ENCODE assay signal across 16 cellular contexts in the genomic region with DNA sequence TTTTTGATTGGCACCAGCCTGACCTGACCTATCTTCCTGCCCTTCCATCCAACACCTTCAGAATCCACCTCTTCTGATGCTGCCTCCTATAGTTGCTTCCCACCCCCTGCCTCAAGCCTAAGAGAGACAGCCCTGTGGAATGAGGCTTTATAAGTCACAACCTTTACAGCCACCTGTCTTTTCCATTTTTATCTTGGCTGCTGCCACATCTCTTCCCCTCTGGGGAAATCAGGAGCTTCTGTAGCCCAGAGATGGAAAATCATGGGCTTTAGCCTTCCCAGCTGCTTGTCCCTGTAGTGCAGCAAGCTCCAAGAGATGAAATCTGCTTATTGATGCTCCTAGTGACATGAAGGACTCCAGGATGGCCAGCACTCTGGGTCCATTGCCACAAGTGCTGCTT. TPM values are rescaled to one million over a fixed set of nuclear protein-coding genes. Genes with fewer than 3 reads are reported as not detected.
A peak's percentile ranks its signal among the peaks of the same experiment; 100 is the strongest.
DNase-seq lines count a peak whose midpoint lies in the region; ATAC-seq, FAIRE-seq and TF ChIP-seq lines count a peak whose summit lies in the region.
"Had no signal": no experiment of that assay in that cellular context is flagged by ENCODE, and none has a peak within 500 bp of the region (broad histone marks: within the 10 kb centered on the region; RNA-seq: fewer than 3 reads in every experiment).

No MANE protein-coding gene starts in this region.

- no TSS peak for BruUV-seq in HepG2 (replicated peaks; lab: Mats Ljungman, UMichigan)
- no TSS peak for BruUV-seq in Caco-2 (replicated peaks; lab: Mats Ljungman, UMichigan)

- no peaks in the 10 kb centered on the region for H3K27me3 Mint-ChIP-seq in Caco-2 (ENCODE audit: insufficient read depth, unreplicated experiment)
- H3K27me3 Mint-ChIP-seq: CD4-positive, CD25-positive, alpha-beta regulatory T cell had no signal

- H4K20me1 ChIP-seq in HepG2 (ENCODE audit: insufficient read depth, low read length), result peaks cover 23% of the 10 kb centered on the region

- no peak for TF ChIP-seq EP300 in HepG2 (IDR thresholded peaks at IDR 0.05; ENCODE audit: low read depth in 2 of 2, low read length in 2 of 2)
- no peak for TF ChIP-seq EP300 in HepG2 (CRISPR knock-in tag; IDR thresholded peaks at IDR 0.05; ENCODE audit: borderline replicate concordance)

- no peaks in the 10 kb centered on the region for H3K9me3 ChIP-seq in HepG2 (ENCODE audit: low read length)
- no peaks in the 10 kb centered on the region for H3K9me3 ChIP-seq in right lobe of liver
- no peaks in the 10 kb centered on the region for H3K9me3 ChIP-seq in Caco-2
- H3K9me3 ChIP-seq: BLaER1 had no signal

- TF ChIP-seq RAD21 in HepG2 (CRISPR knock-in tag; IDR thresholded peaks at IDR 0.05), result no peak

- H3K27ac ChIP-seq in HepG2 (ENCODE audit: extremely low read length, insufficient read depth, low read length), result no peak overlapping the region
- H3K27ac ChIP-seq in right lobe of liver, result no peak overlapping the region
- peak overlapping the region; percentile 76 for H3K27ac ChIP-seq in substantia nigra (ENCODE audit: low read depth, low read length, poor library complexity, severe bottlenecking)
- H3K27ac ChIP-seq: BLaER1 had no signal

- intact Hi-C loops in HepG2 (cut with micrococcal nuclease; ENCODE audit: unreplicated experiment) (no loop called here), right lobe of liver (cut with DNase I) (no loop called here), Caco-2 (cut with micrococcal nuclease; ENCODE audit: unreplicated experiment) (no loop called here)

- no peak overlapping the region for H2AFZ ChIP-seq in HepG2 (ENCODE audit: low read length)

- H3K27me3 ChIP-seq in HepG2 (ENCODE audit: control insufficient read depth in 1 of 2, insufficient read depth in 2 of 2, low read length in 2 of 2) (no peaks in the 10 kb centered on the region), right lobe of liver (no peaks in the 10 kb centered on the region), Caco-2 (replicated peaks; ENCODE audit: control insufficient read depth, insufficient read depth, low read length) (no peaks in the 10 kb centered on the region)
- H3K27me3 ChIP-seq: BLaER1 had no signal

- TF ChIP-seq CTCF in HepG2 (CRISPR knock-in tag; IDR thresholded peaks at IDR 0.05) (no peak), right lobe of liver (IDR thresholded peaks at IDR 0.05) (no peak), Caco-2 (IDR thresholded peaks at IDR 0.05; ENCODE audit: insufficient read depth in 1 of 2, low read depth in 1 of 2, low read length in 1 of 2, severe bottlenecking in 1 of 2, unreplicated experiment in 1 of 2) (no peak)

- no peaks in the 10 kb centered on the region for H3K9me3 Mint-ChIP-seq in Caco-2 (ENCODE audit: unreplicated experiment)
- H3K9me3 Mint-ChIP-seq: CD4-positive, CD25-positive, alpha-beta regulatory T cell; H9 had no signal

- H3K36me3 ChIP-seq in HepG2 (replicated peaks in 1 of 2; ENCODE audit: control insufficient read depth in 1 of 2, insufficient read depth in 2 of 2, low read length in 2 of 2) (peaks cover 60 to 87% of the 10 kb centered on the region in 2 experiments), right lobe of liver (peaks cover 0 to 90% (median 41%) of the 10 kb centered on the region in 4 donors), Caco-2 (ENCODE audit: control insufficient read depth, insufficient read depth, low read length) (peaks cover 2% of the 10 kb centered on the region; the same call in 1 of the 2 replicates)

- H3K9ac ChIP-seq in HepG2 (ENCODE audit: insufficient read depth, low read depth, low read length), result no peak overlapping the region
- H3K9ac ChIP-seq: BLaER1 had no signal

- in situ Hi-C loops in HepG2 (cut with HindIII; ENCODE audit: extremely low pct_ligation_motif_present, low pct_unique_long_range_greater_than_20kb), result no loop called here

- H3K4me3 ChIP-seq in HepG2 (replicated peaks in 1 of 3; ENCODE audit: insufficient read depth in 1 of 3, low read depth in 2 of 3, low read length in 3 of 3), result no peak overlapping the region
- no peak overlapping the region for H3K4me3 ChIP-seq in right lobe of liver
- no peak overlapping the region for H3K4me3 ChIP-seq in Caco-2 (ENCODE audit: low read depth, low read length)
- H3K4me3 ChIP-seq: BLaER1 had no signal

- TF ChIP-seq POLR2A in HepG2 (IDR thresholded peaks at IDR 0.05; ENCODE audit: insufficient read depth in 1 of 2, low read depth in 2 of 2, low read length in 2 of 2), result no peak
- TF ChIP-seq POLR2A in right lobe of liver (IDR thresholded peaks at IDR 0.05), result no peak

- no peaks in the 10 kb centered on the region for H3K4me1 Mint-ChIP-seq in Caco-2 (ENCODE audit: low read depth, unreplicated experiment)
- H3K4me1 Mint-ChIP-seq: H9 had no signal

- H3K79me2 ChIP-seq in HepG2 (ENCODE audit: insufficient read depth, low read length), result peaks cover 29% of the 10 kb centered on the region

- H3K4me2 ChIP-seq in HepG2 (ENCODE audit: low read depth, low read length), result no peak overlapping the region
- H3K4me2 ChIP-seq: BLaER1 had no signal

- H3K4me3 Mint-ChIP-seq in Caco-2 (ENCODE audit: unreplicated experiment), result no peak overlapping the region
- H3K4me3 Mint-ChIP-seq: CD4-positive, CD25-positive, alpha-beta regulatory T cell; H9 had no signal

- CTCF ChIA-PET in HepG2 (lab: Yijun Ruan, JAX; ENCODE audit: low intra/inter-chr PET ratio, low total read pairs), result no interaction called here
- CTCF ChIA-PET in Caco-2 (lab: Charles Lee), result no interaction called here

- DNase-seq in HepG2 (ENCODE audit: low spot score), result no peak
- no peak for DNase-seq in right lobe of liver
- DNase-seq in myocyte (ENCODE audit: low read depth), result peak; percentile 63
- no peak for DNase-seq in substantia nigra (lab: John Stamatoyannopoulos, UW)
- DNase-seq in Caco-2, result no peak
- no peak for DNase-seq in NCI-H2227 (lab: John Stamatoyannopoulos, UW; ENCODE audit: unreplicated experiment)
- DNase-seq: 8988T; AML-193; Calu3; CD4-positive, CD25-positive, alpha-beta regulatory T cell; DMS 273 treated with DMSO at 0.1 percent for 48 hours; GOT3; H9; IMR-90 had no signal

- H3K36me3 Mint-ChIP-seq in Caco-2 (ENCODE audit: insufficient read depth, unreplicated experiment), result peaks cover 63% of the 10 kb centered on the region

- POLR2A ChIA-PET in HepG2 (lab: Yijun Ruan, JAX), result interaction anchor here (1.3 to 3.5 kb wide), 6 partner anchors 8 to 100 kb away, joined by 3 to 16 read pairs (median 5); a partner anchor contains a TSS
- POLR2A ChIA-PET in Caco-2 (lab: Charles Lee), result no interaction called here

- no peak for ATAC-seq in HepG2
- no peak for ATAC-seq in right lobe of liver
- ATAC-seq in GM21360 (IDR thresholded peaks at IDR 0.05; ENCODE audit: unreplicated experiment), result no peak

- H3K27ac Mint-ChIP-seq in Caco-2 (ENCODE audit: unreplicated experiment), result no peak overlapping the region
- H3K27ac Mint-ChIP-seq: H9 had no signal

- FAIRE-seq in HepG2 (lab: Jason Lieb, UNC), result no peak

- H3K4me1 ChIP-seq in HepG2 (ENCODE audit: insufficient read depth, low read length) (peaks cover 4% of the 10 kb centered on the region), right lobe of liver (peaks cover 0 to 9% (median 3%) of the 10 kb centered on the region in 4 donors), Caco-2 (no peaks in the 10 kb centered on the region)
- H3K4me1 ChIP-seq: BLaER1 had no signal

RNA-seq across cellular contexts. Expression of a gene that starts 18.7 kb away (rescaled TPM):
- total RNA-seq in HepG2 (2016; rRNA removed; fragmentation: Illumina TruSeq; extraction: Trizol) (48.3 and 53.6 TPM in 2 replicates), right lobe of liver (10 to 100 TPM; 22.3 to 45.1 (median 32.4) TPM), myocyte (22.4 and 30.7 TPM in 2 replicates), Caco-2 (2022) (34.4 and 38.5 TPM in 2 replicates)
- 10.8 and 11.4 TPM in 2 replicates for total RNA-seq in HepG2 (2016; cell fraction: cytosol; rRNA removed; fragmentation: Illumina TruSeq; extraction: Trizol; ENCODE audit: low read depth)
- total RNA-seq in HepG2 (2016; cell fraction: insoluble cytoplasmic fraction; rRNA removed; fragmentation: Illumina TruSeq; extraction: Trizol), result 47.8 and 49.5 TPM in 2 replicates
- 32.3 and 33.6 TPM in 2 replicates for total RNA-seq in HepG2 (2016; cell fraction: membrane; rRNA removed; fragmentation: Illumina TruSeq; extraction: Trizol)
- 53.1 and 54.5 TPM in 2 replicates for total RNA-seq in HepG2 (2016; cell fraction: nucleus; rRNA removed; fragmentation: Illumina TruSeq; extraction: Trizol)
- 174 and 184 TPM in 2 replicates for polyA plus RNA-seq in HepG2 (2011; rRNA removed)
- polyA plus RNA-seq in HepG2 (2011; cell fraction: cytosol; rRNA removed), result 91.2 and 103 TPM in 2 replicates
- 248 and 255 TPM in 2 replicates for polyA plus RNA-seq in HepG2 (2011; cell fraction: nucleus; rRNA removed)
- polyA plus RNA-seq in HepG2 (2012), result 66.1 and 70.4 TPM in 2 replicates
- 4.8 and 5.4 TPM in 2 replicates for polyA plus RNA-seq in HepG2 (2016; cell fraction: cytosol; fragmentation: Illumina TruSeq; extraction: Trizol; ENCODE audit: low read depth)
- polyA plus RNA-seq in HepG2 (2016; cell fraction: insoluble cytoplasmic fraction; fragmentation: Illumina TruSeq; extraction: Trizol; ENCODE audit: low read depth), result 56.4 and 67.0 TPM in 2 replicates
- 14.1 and 16.2 TPM in 2 replicates for polyA plus RNA-seq in HepG2 (2016; cell fraction: membrane; fragmentation: Illumina TruSeq; extraction: Trizol; ENCODE audit: low read depth)
- polyA plus RNA-seq in HepG2 (2016; cell fraction: nucleus; fragmentation: Illumina TruSeq; extraction: Trizol; ENCODE audit: insufficient read depth, low read depth), result 92.6 and 109 TPM in 2 replicates
- 43.7 and 236 TPM in 2 replicates for polyA minus RNA-seq in HepG2 (2011; rRNA and poly(A)+ RNA removed; ENCODE audit: low replicate concordance)
- polyA minus RNA-seq in HepG2 (2011; cell fraction: cytosol; rRNA and poly(A)+ RNA removed), result 72.6 and 74.1 TPM in 2 replicates
- polyA minus RNA-seq in HepG2 (2011; cell fraction: nucleus; rRNA and poly(A)+ RNA removed), result 219 and 250 TPM in 2 replicates
- 16.8 TPM for polyA plus RNA-seq in myocyte (2012)

RNA-seq across cellular contexts. Expression of a gene that starts 22.4 kb away (rescaled TPM):
- 1.5 and 3.1 TPM in 2 replicates for total RNA-seq in HepG2 (2016; rRNA removed; fragmentation: Illumina TruSeq; extraction: Trizol)
- total RNA-seq in HepG2 (2016; cell fraction: cytosol; rRNA removed; fragmentation: Illumina TruSeq; extraction: Trizol; ENCODE audit: low read depth), result 0.61 and 0.79 TPM in 2 replicates
- 1.5 and 2.9 TPM in 2 replicates for total RNA-seq in HepG2 (2016; cell fraction: insoluble cytoplasmic fraction; rRNA removed; fragmentation: Illumina TruSeq; extraction: Trizol)
- 1.8 and 2.1 TPM in 2 replicates for total RNA-seq in HepG2 (2016; cell fraction: membrane; rRNA removed; fragmentation: Illumina TruSeq; extraction: Trizol)
- total RNA-seq in HepG2 (2016; cell fraction: nucleus; rRNA removed; fragmentation: Illumina TruSeq; extraction: Trizol), result 1.8 and 2.5 TPM in 2 replicates
- polyA plus RNA-seq in HepG2 (2011; rRNA removed), result 1.2 and 1.5 TPM in 2 replicates
- polyA plus RNA-seq in HepG2 (2011; cell fraction: cytosol; rRNA removed), result 1.4 and 1.9 TPM in 2 replicates
- polyA plus RNA-seq in HepG2 (2011; cell fraction: nucleus; rRNA removed), result 2.0 and 2.5 TPM in 2 replicates
- polyA plus RNA-seq in HepG2 (2012), result 0.80 and 0.82 TPM in 2 replicates
- 0.38 and 0.54 TPM in 2 replicates for polyA plus RNA-seq in HepG2 (2016; cell fraction: cytosol; fragmentation: Illumina TruSeq; extraction: Trizol; ENCODE audit: low read depth)
- 1.9 and 2.0 TPM in 2 replicates for polyA plus RNA-seq in HepG2 (2016; cell fraction: insoluble cytoplasmic fraction; fragmentation: Illumina TruSeq; extraction: Trizol; ENCODE audit: low read depth)
- polyA plus RNA-seq in HepG2 (2016; cell fraction: membrane; fragmentation: Illumina TruSeq; extraction: Trizol; ENCODE audit: low read depth), result 1.3 and 1.7 TPM in 2 replicates
- 4.0 and 4.3 TPM in 2 replicates for polyA plus RNA-seq in HepG2 (2016; cell fraction: nucleus; fragmentation: Illumina TruSeq; extraction: Trizol; ENCODE audit: insufficient read depth, low read depth)
- polyA minus RNA-seq in HepG2 (2011; rRNA and poly(A)+ RNA removed; ENCODE audit: low replicate concordance), result 2.8 and 8.7 TPM in 2 replicates
- polyA minus RNA-seq in HepG2 (2011; cell fraction: cytosol; rRNA and poly(A)+ RNA removed), result 0.99 and 1.1 TPM in 2 replicates
- polyA minus RNA-seq in HepG2 (2011; cell fraction: nucleus; rRNA and poly(A)+ RNA removed), result 0.99 and 1.7 TPM in 2 replicates
- 1 to 10 TPM in 5 of 6 experiments, under 1 TPM in 1; 0.95 to 3.9 (median 1.7) TPM for total RNA-seq in right lobe of liver
- total RNA-seq in myocyte, result 56.1 and 57.4 TPM in 2 replicates
- 52.4 TPM for polyA plus RNA-seq in myocyte (2012)
- total RNA-seq in Caco-2 (2022), result 11.6 and 11.7 TPM in 2 replicates

RNA-seq across cellular contexts. Expression of a gene that starts 31.3 kb away (rescaled TPM):
- 6.2 and 7.8 TPM in 2 replicates for total RNA-seq in HepG2 (2016; rRNA removed; fragmentation: Illumina TruSeq; extraction: Trizol)
- 3.2 TPM in 2 replicates for total RNA-seq in HepG2 (2016; cell fraction: cytosol; rRNA removed; fragmentation: Illumina TruSeq; extraction: Trizol; ENCODE audit: low read depth)
- 6.8 and 9.0 TPM in 2 replicates for total RNA-seq in HepG2 (2016; cell fraction: insoluble cytoplasmic fraction; rRNA removed; fragmentation: Illumina TruSeq; extraction: Trizol)
- total RNA-seq in HepG2 (2016; cell fraction: membrane; rRNA removed; fragmentation: Illumina TruSeq; extraction: Trizol), result 4.6 and 4.9 TPM in 2 replicates
- total RNA-seq in HepG2 (2016; cell fraction: nucleus; rRNA removed; fragmentation: Illumina TruSeq; extraction: Trizol), result 4.8 and 4.9 TPM in 2 replicates
- 8.2 and 10.3 TPM in 2 replicates for polyA plus RNA-seq in HepG2 (2011; rRNA removed)
- 9.8 and 13.8 TPM in 2 replicates for polyA plus RNA-seq in HepG2 (2011; cell fraction: cytosol; rRNA removed)
- 22.9 and 28.2 TPM in 2 replicates for polyA plus RNA-seq in HepG2 (2011; cell fraction: nucleus; rRNA removed)
- polyA plus RNA-seq in HepG2 (2012), result 5.3 TPM in 2 replicates
- 3.1 and 3.6 TPM in 2 replicates for polyA plus RNA-seq in HepG2 (2016; cell fraction: cytosol; fragmentation: Illumina TruSeq; extraction: Trizol; ENCODE audit: low read depth)
- polyA plus RNA-seq in HepG2 (2016; cell fraction: insoluble cytoplasmic fraction; fragmentation: Illumina TruSeq; extraction: Trizol; ENCODE audit: low read depth), result 5.3 and 5.9 TPM in 2 replicates
- 3.2 and 3.8 TPM in 2 replicates for polyA plus RNA-seq in HepG2 (2016; cell fraction: membrane; fragmentation: Illumina TruSeq; extraction: Trizol; ENCODE audit: low read depth)
- polyA plus RNA-seq in HepG2 (2016; cell fraction: nucleus; fragmentation: Illumina TruSeq; extraction: Trizol; ENCODE audit: insufficient read depth, low read depth), result 11.5 and 13.8 TPM in 2 replicates
- polyA minus RNA-seq in HepG2 (2011; rRNA and poly(A)+ RNA removed; ENCODE audit: low replicate concordance), result 3.4 and 5.6 TPM in 2 replicates
- 4.1 and 5.0 TPM in 2 replicates for polyA minus RNA-seq in HepG2 (2011; cell fraction: cytosol; rRNA and poly(A)+ RNA removed)
- polyA minus RNA-seq in HepG2 (2011; cell fraction: nucleus; rRNA and poly(A)+ RNA removed), result 5.0 TPM in 2 replicates
- 10 to 100 TPM in 4 of 6 experiments, 1 to 10 TPM in 2; 9.5 to 16.3 (median 10.6) TPM for total RNA-seq in right lobe of liver
- total RNA-seq in myocyte, result 19.1 and 21.0 TPM in 2 replicates
- 25.3 TPM for polyA plus RNA-seq in myocyte (2012)
- 16.8 and 18.3 TPM in 2 replicates for total RNA-seq in Caco-2 (2022)

RNA-seq across cellular contexts. Expression of a gene that starts 31.3 kb away (rescaled TPM):
- total RNA-seq in HepG2 (2016; rRNA removed; fragmentation: Illumina TruSeq; extraction: Trizol), result 1.5 and 3.9 TPM in 2 replicates
- 0.81 and 0.88 TPM in 2 replicates for total RNA-seq in HepG2 (2016; cell fraction: cytosol; rRNA removed; fragmentation: Illumina TruSeq; extraction: Trizol; ENCODE audit: low read depth)
- total RNA-seq in HepG2 (2016; cell fraction: insoluble cytoplasmic fraction; rRNA removed; fragmentation: Illumina TruSeq; extraction: Trizol), result 1.2 and 3.5 TPM in 2 replicates
- total RNA-seq in HepG2 (2016; cell fraction: membrane; rRNA removed; fragmentation: Illumina TruSeq; extraction: Trizol), result 1.9 and 2.3 TPM in 2 replicates
- 4.6 and 4.8 TPM in 2 replicates for total RNA-seq in HepG2 (2016; cell fraction: nucleus; rRNA removed; fragmentation: Illumina TruSeq; extraction: Trizol)
- polyA plus RNA-seq in HepG2 (2011; rRNA removed), result 9.3 and 10.9 TPM in 2 replicates
- 3.2 and 6.0 TPM in 2 replicates for polyA plus RNA-seq in HepG2 (2011; cell fraction: cytosol; rRNA removed)
- 173 and 222 TPM in 2 replicates for polyA plus RNA-seq in HepG2 (2011; cell fraction: nucleus; rRNA removed)
- polyA plus RNA-seq in HepG2 (2012), result 5.8 and 7.5 TPM in 2 replicates
- 0.17 and 0.29 TPM in 2 replicates for polyA plus RNA-seq in HepG2 (2016; cell fraction: cytosol; fragmentation: Illumina TruSeq; extraction: Trizol; ENCODE audit: low read depth)
- 2.0 and 2.2 TPM in 2 replicates for polyA plus RNA-seq in HepG2 (2016; cell fraction: insoluble cytoplasmic fraction; fragmentation: Illumina TruSeq; extraction: Trizol; ENCODE audit: low read depth)
- 0.58 and 0.92 TPM in 2 replicates for polyA plus RNA-seq in HepG2 (2016; cell fraction: membrane; fragmentation: Illumina TruSeq; extraction: Trizol; ENCODE audit: low read depth)
- 9.5 and 16.0 TPM in 2 replicates for polyA plus RNA-seq in HepG2 (2016; cell fraction: nucleus; fragmentation: Illumina TruSeq; extraction: Trizol; ENCODE audit: insufficient read depth, low read depth)
- polyA minus RNA-seq in HepG2 (2011; rRNA and poly(A)+ RNA removed; ENCODE audit: low replicate concordance), result 4.6 and 9.2 TPM in 2 replicates
- polyA minus RNA-seq in HepG2 (2011; cell fraction: cytosol; rRNA and poly(A)+ RNA removed), result 2.9 and 3.2 TPM in 2 replicates
- polyA minus RNA-seq in HepG2 (2011; cell fraction: nucleus; rRNA and poly(A)+ RNA removed), result 19.1 and 22.3 TPM in 2 replicates
- total RNA-seq in right lobe of liver, result 10 to 100 TPM in 4 of 6 experiments, 1 to 10 TPM in 2; 6.1 to 15.0 (median 11.6) TPM
- total RNA-seq in myocyte, result 39.3 and 46.4 TPM in 2 replicates
- 13.8 TPM for polyA plus RNA-seq in myocyte (2012)
- 27.6 and 31.5 TPM in 2 replicates for total RNA-seq in Caco-2 (2022)

RNA-seq across cellular contexts. Expression of a gene that starts 36.1 kb away (rescaled TPM):
- 0.41 and 3.5 TPM in 2 replicates for total RNA-seq in HepG2 (2016; rRNA removed; fragmentation: Illumina TruSeq; extraction: Trizol)
- total RNA-seq in HepG2 (2016; cell fraction: cytosol; rRNA removed; fragmentation: Illumina TruSeq; extraction: Trizol; ENCODE audit: low read depth), result 0.44 and 1.0 TPM in 2 replicates
- 0.79 and 3.2 TPM in 2 replicates for total RNA-seq in HepG2 (2016; cell fraction: insoluble cytoplasmic fraction; rRNA removed; fragmentation: Illumina TruSeq; extraction: Trizol)
- 0.59 and 0.68 TPM in 2 replicates for total RNA-seq in HepG2 (2016; cell fraction: membrane; rRNA removed; fragmentation: Illumina TruSeq; extraction: Trizol)
- 4.6 and 5.3 TPM in 2 replicates for total RNA-seq in HepG2 (2016; cell fraction: nucleus; rRNA removed; fragmentation: Illumina TruSeq; extraction: Trizol)
- polyA plus RNA-seq in HepG2 (2011; rRNA removed), result 16.9 and 17.9 TPM in 2 replicates
- polyA plus RNA-seq in HepG2 (2011; cell fraction: cytosol; rRNA removed), result 1.8 and 2.3 TPM in 2 replicates
- 319 and 364 TPM in 2 replicates for polyA plus RNA-seq in HepG2 (2011; cell fraction: nucleus; rRNA removed)
- polyA plus RNA-seq in HepG2 (2012), result 12.3 and 18.7 TPM in 2 replicates
- polyA plus RNA-seq in HepG2 (2016; cell fraction: cytosol; fragmentation: Illumina TruSeq; extraction: Trizol; ENCODE audit: low read depth), result 0.77 TPM in 1 of 2 replicates, not detected in the other
- 0.87 and 1.1 TPM in 2 replicates for polyA plus RNA-seq in HepG2 (2016; cell fraction: insoluble cytoplasmic fraction; fragmentation: Illumina TruSeq; extraction: Trizol; ENCODE audit: low read depth)
- 0.36 and 0.41 TPM in 2 replicates for polyA plus RNA-seq in HepG2 (2016; cell fraction: membrane; fragmentation: Illumina TruSeq; extraction: Trizol; ENCODE audit: low read depth)
- polyA plus RNA-seq in HepG2 (2016; cell fraction: nucleus; fragmentation: Illumina TruSeq; extraction: Trizol; ENCODE audit: insufficient read depth, low read depth), result 18.4 and 20.6 TPM in 2 replicates
- polyA minus RNA-seq in HepG2 (2011; rRNA and poly(A)+ RNA removed; ENCODE audit: low replicate concordance), result 7.7 and 14.1 TPM in 2 replicates
- polyA minus RNA-seq in HepG2 (2011; cell fraction: cytosol; rRNA and poly(A)+ RNA removed), result 1.1 TPM in 1 of 2 replicates, not detected in the other
- polyA minus RNA-seq in HepG2 (2011; cell fraction: nucleus; rRNA and poly(A)+ RNA removed), result 19.5 and 25.2 TPM in 2 replicates
- 10 to 100 TPM; 10.4 to 44.1 (median 30.1) TPM for total RNA-seq in right lobe of liver
- 20.9 and 29.3 TPM in 2 replicates for total RNA-seq in myocyte
- 25.7 TPM for polyA plus RNA-seq in myocyte (2012)
- 39.4 and 52.0 TPM in 2 replicates for total RNA-seq in Caco-2 (2022)
- polyA plus RNA-seq: CD4-positive, CD25-positive, alpha-beta regulatory T cell had no signal
